8 cellular contexts compared by ENCODE assay signal in the genomic region with DNA sequence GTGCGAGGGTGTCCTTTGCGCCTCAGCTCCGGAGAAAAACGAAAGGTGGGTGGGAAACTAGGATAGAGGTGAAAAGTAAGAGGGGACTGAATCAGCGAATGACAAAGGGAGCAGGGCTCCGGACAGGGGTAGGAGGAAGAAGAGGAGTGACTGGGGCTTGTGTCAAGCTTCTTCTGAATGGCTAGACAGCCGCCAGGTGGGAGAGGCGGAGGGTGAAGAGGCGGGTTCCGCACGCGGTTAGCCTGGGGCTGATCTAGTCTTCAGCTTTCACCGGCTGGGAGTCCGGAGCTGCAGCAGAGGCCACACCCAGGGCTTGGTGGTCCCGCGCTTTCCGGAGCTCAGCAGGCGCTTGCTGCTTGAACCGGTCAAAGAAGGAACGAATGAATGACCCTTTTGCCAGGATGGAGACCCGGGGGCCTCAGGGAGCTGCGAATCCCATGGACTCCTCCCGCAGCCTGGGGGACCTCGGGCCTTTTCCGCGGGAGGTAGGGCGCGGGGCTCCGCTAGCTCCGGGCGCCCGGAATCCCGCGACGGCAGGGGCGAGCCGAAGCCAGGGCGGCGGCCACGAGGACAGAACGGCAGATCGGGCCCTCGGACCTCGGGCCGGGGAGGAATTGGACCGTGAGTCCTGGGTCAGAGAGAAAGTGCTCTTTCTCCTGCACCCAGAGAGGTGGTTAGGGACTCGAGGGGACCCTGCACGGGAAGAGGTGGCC. TPM values are rescaled to one million over a fixed set of nuclear protein-coding genes. Genes with fewer than 3 reads are reported as not detected.
A peak's percentile ranks its signal among the peaks of the same experiment; 100 is the strongest.
DNase-seq lines count a peak whose midpoint lies in the region; ATAC-seq, FAIRE-seq and TF ChIP-seq lines count a peak whose summit lies in the region.

TSS of gene C6orf141 (plus strand) at position 256 of the 713 bp plus-strand sequence. CDS start at position 381, 125 bp downstream.

- TF ChIP-seq CTCF in activated B cell treated with CpG ODN at 0.5 μM for 24 hours (IDR thresholded peaks at IDR 0.05) = no peak
- TF ChIP-seq CTCF in neural cell (IDR thresholded peaks at IDR 0.05; ENCODE audit: poor library complexity, severe bottlenecking) = no peak

- CTCF ChIA-PET in activated B cell treated with CpG ODN at 0.5 μM for 24 hours (lab: Charles Lee) = interaction anchor here (1.4 kb wide), 1 partner anchor 15 kb away, joined by 3 read pairs; no protein-coding TSS in a partner anchor

- FAIRE-seq in HTR-8/SVneo (lab: Jason Lieb, UNC) = peak; percentile 55

- H3K4me2 ChIP-seq in neural cell (ENCODE audit: low read length) = peak within 1 kb of the TSS; percentile 83

- H3F3A ChIP-seq in neural cell (ENCODE audit: insufficient read depth, low read length, poor library complexity, severe bottlenecking) = peaks cover 4% of the 10 kb centered on the region

- no peak within 1 kb of the TSS for H2AFZ ChIP-seq in neural cell (ENCODE audit: low read depth, low read length)

- no peak for TF ChIP-seq EP300 in neural cell (conservative IDR thresholded peaks at IDR 0.05; ENCODE audit: poor library complexity, severe bottlenecking)

- in situ Hi-C loops in G401 (cut with HindIII; ENCODE audit: low sequenced_read_pairs) = no loop called here

- H3K9ac ChIP-seq in neural cell (ENCODE audit: low read length) = no peak within 1 kb of the TSS

- peak within 1 kb of the TSS; percentile 69 for H3K4me3 Mint-ChIP-seq in activated B cell treated with CpG ODN at 0.5 μM for 24 hours

- peaks cover 31% of the 10 kb centered on the region for H3K27me3 ChIP-seq in neural cell (ENCODE audit: insufficient read depth, low read depth, low read length)

- intact Hi-C loops in activated B cell treated with CpG ODN at 0.5 μM for 24 hours (cut with micrococcal nuclease) = no loop called here

- H3K4me3 ChIP-seq in neural cell (ENCODE audit: low read length) = peak within 1 kb of the TSS; percentile 66

- H3K36me3 Mint-ChIP-seq in activated B cell treated with CpG ODN at 0.5 μM for 24 hours (ENCODE audit: low read depth) = no peaks in the 10 kb centered on the region

- H3K27me3 Mint-ChIP-seq in activated B cell treated with CpG ODN at 0.5 μM for 24 hours = peaks cover 42% of the 10 kb centered on the region

- H3K36me3 ChIP-seq in neural cell (ENCODE audit: insufficient read depth, low read length) = no peaks in the 10 kb centered on the region

- TF ChIP-seq POLR2A in erythroblast (IDR thresholded peaks at IDR 0.05; ENCODE audit: low read length) = no peak

- DNase-seq in G401 (ENCODE audit: low spot score) (peak; percentile 43), HTR-8/SVneo (ENCODE audit: insufficient read length, low spot score) (peak; percentile 64), activated B cell treated with CpG ODN at 0.5 μM for 24 hours (no peak), erythroblast (lab: John Stamatoyannopoulos, UW) (peak; percentile 61 to 68), medulla oblongata (ENCODE audit: extremely low spot score) (no peak), AML-193 (lab: John Stamatoyannopoulos, UW) (no peak)

- no peaks in the 10 kb centered on the region for H3K9me3 Mint-ChIP-seq in activated B cell treated with CpG ODN at 0.5 μM for 24 hours

- H3K9me3 ChIP-seq in neural cell (ENCODE audit: low read length) = no peaks in the 10 kb centered on the region

- POLR2A ChIA-PET in activated B cell treated with CpG ODN at 0.5 μM for 24 hours (lab: Charles Lee) = no interaction called here

- no peak for TF ChIP-seq RAD21 in neural cell (conservative IDR thresholded peaks at IDR 0.05)

- H3K79me2 ChIP-seq in neural cell (replicated peaks; ENCODE audit: insufficient read depth, low read length) = no peaks in the 10 kb centered on the region

- H3K4me1 Mint-ChIP-seq in activated B cell treated with CpG ODN at 0.5 μM for 24 hours = peaks cover 19% of the 10 kb centered on the region

- H3K9me2 ChIP-seq in neural cell (ENCODE audit: insufficient read depth, low read length) = no peaks in the 10 kb centered on the region

- ATAC-seq in GM21576 (IDR thresholded peaks at IDR 0.05; ENCODE audit: unreplicated experiment) = peak; percentile 69
- ATAC-seq in activated B cell treated with CpG ODN at 0.5 μM for 24 hours (ENCODE audit: low read depth) = no peak

- no peak within 1 kb of the TSS for H3K27ac Mint-ChIP-seq in activated B cell treated with CpG ODN at 0.5 μM for 24 hours

- no peak within 1 kb of the TSS for H3K27ac ChIP-seq in neural cell (ENCODE audit: low read length)

- H4K20me1 ChIP-seq in neural cell (ENCODE audit: insufficient read depth) = no peaks in the 10 kb centered on the region

TF ChIP-seq in neural cell, 6 proteins besides CTCF, POLR2A, EP300 and RAD21:
- TF ChIP-seq TAF1 (IDR thresholded peaks at IDR 0.05; ENCODE audit: low read depth) (no peak), SMC3 (conservative IDR thresholded peaks at IDR 0.05; ENCODE audit: poor library complexity) (no peak), POLR2AphosphoS5 (IDR thresholded peaks at IDR 0.05) (no peak), EZH2 (IDR thresholded peaks at IDR 0.05; ENCODE audit: borderline replicate concordance, insufficient read depth, low read length, poor library complexity, severe bottlenecking) (no peak), MXI1 (conservative IDR thresholded peaks at IDR 0.05; ENCODE audit: poor library complexity, severe bottlenecking) (no peak)
- TF ChIP-seq, protein P1, sequence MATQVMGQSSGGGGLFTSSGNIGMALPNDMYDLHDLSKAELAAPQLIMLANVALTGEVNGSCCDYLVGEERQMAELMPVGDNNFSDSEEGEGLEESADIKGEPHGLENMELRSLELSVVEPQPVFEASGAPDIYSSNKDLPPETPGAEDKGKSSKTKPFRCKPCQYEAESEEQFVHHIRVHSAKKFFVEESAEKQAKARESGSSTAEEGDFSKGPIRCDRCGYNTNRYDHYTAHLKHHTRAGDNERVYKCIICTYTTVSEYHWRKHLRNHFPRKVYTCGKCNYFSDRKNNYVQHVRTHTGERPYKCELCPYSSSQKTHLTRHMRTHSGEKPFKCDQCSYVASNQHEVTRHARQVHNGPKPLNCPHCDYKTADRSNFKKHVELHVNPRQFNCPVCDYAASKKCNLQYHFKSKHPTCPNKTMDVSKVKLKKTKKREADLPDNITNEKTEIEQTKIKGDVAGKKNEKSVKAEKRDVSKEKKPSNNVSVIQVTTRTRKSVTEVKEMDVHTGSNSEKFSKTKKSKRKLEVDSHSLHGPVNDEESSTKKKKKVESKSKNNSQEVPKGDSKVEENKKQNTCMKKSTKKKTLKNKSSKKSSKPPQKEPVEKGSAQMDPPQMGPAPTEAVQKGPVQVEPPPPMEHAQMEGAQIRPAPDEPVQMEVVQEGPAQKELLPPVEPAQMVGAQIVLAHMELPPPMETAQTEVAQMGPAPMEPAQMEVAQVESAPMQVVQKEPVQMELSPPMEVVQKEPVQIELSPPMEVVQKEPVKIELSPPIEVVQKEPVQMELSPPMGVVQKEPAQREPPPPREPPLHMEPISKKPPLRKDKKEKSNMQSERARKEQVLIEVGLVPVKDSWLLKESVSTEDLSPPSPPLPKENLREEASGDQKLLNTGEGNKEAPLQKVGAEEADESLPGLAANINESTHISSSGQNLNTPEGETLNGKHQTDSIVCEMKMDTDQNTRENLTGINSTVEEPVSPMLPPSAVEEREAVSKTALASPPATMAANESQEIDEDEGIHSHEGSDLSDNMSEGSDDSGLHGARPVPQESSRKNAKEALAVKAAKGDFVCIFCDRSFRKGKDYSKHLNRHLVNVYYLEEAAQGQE (IDR thresholded peaks at IDR 0.05; ENCODE audit: borderline replicate concordance) = no peak

RNA-seq across cellular contexts. Expression of gene C6orf141, which starts in this region (rescaled TPM):
- 0.17 TPM in 1 of 2 replicates, not detected in the other for total RNA-seq in G401 (2014; rRNA removed; shearing (Covaris generic))
- not detected in 2 replicates for total RNA-seq in activated B cell treated with CpG ODN at 0.5 μM for 24 hours
- not detected in 2 replicates for polyA plus RNA-seq in neural cell
- not detected in 2 replicates for polyA minus RNA-seq in neural cell

Comparison
In these comparisons a context has a peak if more than half of its experiments do, and no peak if none do; other contexts are left out.
1. Peak in DNase-seq in G401; RNA of the gene not detected or under 1 TPM.
2. DNase-seq: peak in HTR-8/SVneo (single experiment) and erythroblast (2 of 2); none in activated B cell treated with CpG ODN at 0.5 μM for 24 hours (single experiment), medulla oblongata (single experiment) and AML-193 (0 of 2).